Comparison of ENCODE assay signal across 25 cellular contexts in genomic region chr3:118146658-118147375, GRCh38.
"Had no signal": no experiment of that assay in that cellular context is flagged by ENCODE, and none has a peak within 500 bp of the region (broad histone marks: within the 10 kb centered on the region; RNA-seq: fewer than 3 reads in every experiment).

No MANE protein-coding gene starts in this region.

- H3K27me3 Mint-ChIP-seq: activated naive CD8-positive, alpha-beta T cell treated with anti-CD3 and anti-CD28 coated beads for 36 hours; naive thymus-derived CD4-positive, alpha-beta T cell; progenitor cell of endocrine pancreas had no signal

- H3K27ac ChIP-seq: adrenal gland, body of pancreas, ovary, right lobe of liver, tibial nerve had no signal

- ATAC-seq: activated T-cell treated with anti-CD3 and anti-CD28 coated beads, Interleukin-2, amount 50 U/mL, for 72 hours; body of pancreas; left colon; naive thymus-derived CD4-positive, alpha-beta T cell; right lobe of liver had no signal

- H3K36me3 Mint-ChIP-seq: activated naive CD8-positive, alpha-beta T cell treated with anti-CD3 and anti-CD28 coated beads for 36 hours; naive thymus-derived CD4-positive, alpha-beta T cell had no signal

- H3K27ac Mint-ChIP-seq: activated naive CD8-positive, alpha-beta T cell treated with anti-CD3 and anti-CD28 coated beads for 36 hours; activated T-cell treated with anti-CD3 and anti-CD28 coated beads, Interleukin-2, amount 50 U/mL, for 72 hours; naive thymus-derived CD4-positive, alpha-beta T cell; progenitor cell of endocrine pancreas had no signal

- H3K4me3 Mint-ChIP-seq: activated naive CD8-positive, alpha-beta T cell treated with anti-CD3 and anti-CD28 coated beads for 36 hours; activated T-cell treated with anti-CD3 and anti-CD28 coated beads, Interleukin-2, amount 50 U/mL, for 72 hours; naive thymus-derived CD4-positive, alpha-beta T cell had no signal

- H3K36me3 ChIP-seq: adrenal gland, ovary, right lobe of liver, tibial nerve had no signal

- H3K4me1 Mint-ChIP-seq: activated naive CD8-positive, alpha-beta T cell treated with anti-CD3 and anti-CD28 coated beads for 36 hours; naive thymus-derived CD4-positive, alpha-beta T cell had no signal

- H3K9me3 ChIP-seq: body of pancreas, right lobe of liver had no signal

- DNase-seq: activated CD4-positive, alpha-beta T cell treated with anti-CD3 and anti-CD28 coated beads for 4 hours; activated CD4-positive, alpha-beta T cell treated with anti-CD3 and anti-CD28 coated beads, Interleukin-2, amount 50 U/mL, for 4 hours; activated effector memory CD4-positive, alpha-beta T cell treated with Interleukin-2 at 50 U/mL for 16 hours; activated naive CD4-positive, alpha-beta T cell treated with Interleukin-2 at 50 U/mL for 16 hours; activated naive CD8-positive, alpha-beta T cell treated with anti-CD3 and anti-CD28 coated beads for 36 hours; activated T-cell treated with anti-CD3 and anti-CD28 coated beads for 4 hours; activated T-cell treated with anti-CD3 and anti-CD28 coated beads, Interleukin-2, amount 50 U/mL, for 72 hours; adrenal gland; aorta; body of pancreas; effector memory CD4-positive, alpha-beta T cell; erythroblast; head of caudate nucleus; hippocampal formation; left colon; mammary epithelial cell; midbrain; naive thymus-derived CD4-positive, alpha-beta T cell; ovary; right lobe of liver; stimulated activated CD4-positive, alpha-beta T cell treated with anti-CD3 and anti-CD28 coated beads, Interleukin-2, amount 100 ng/mL, for 48 hours; stimulated activated naive CD4-positive, alpha-beta T cell treated with Interleukin-2 at 50 U/mL for 16 hours; T1000 had no signal
